ENCODE assay signal across 8 cellular contexts in genomic region chr6:68975064-68975463, GRCh38.
A peak's percentile ranks its signal among the peaks of the same experiment; 100 is the strongest.
DNase-seq lines count a peak whose midpoint lies in the region; ATAC-seq, FAIRE-seq and TF ChIP-seq lines count a peak whose summit lies in the region.

No MANE protein-coding gene starts in this region.

- no peak overlapping the region for H2BK15ac ChIP-seq in mesenchymal stem cell (ENCODE audit: low read depth, poor library complexity, severe bottlenecking)

- no peak overlapping the region for H3K4me2 ChIP-seq in mesenchymal stem cell (ENCODE audit: low read length, poor library complexity, severe bottlenecking)
- no peak overlapping the region for H3K4me2 ChIP-seq in GM23248 (ENCODE audit: unreplicated experiment)

- H2BK12ac ChIP-seq in mesenchymal stem cell (ENCODE audit: low read length in 2 of 2): no peak overlapping the region

- H3K18ac ChIP-seq in mesenchymal stem cell (ENCODE audit: low read depth in 1 of 2, low read length in 2 of 2): no peak overlapping the region

- H3K4me1 ChIP-seq in mesenchymal stem cell (ENCODE audit: control insufficient read depth, insufficient read depth, low read depth, low read length) (no peaks in the 10 kb centered on the region), GM23248 (ENCODE audit: insufficient read depth) (no peaks in the 10 kb centered on the region)

- no peaks in the 10 kb centered on the region; the same call in 1 of the 2 replicates for H4K20me1 ChIP-seq in GM23248 (ENCODE audit: insufficient read depth)

- H3F3A ChIP-seq in GM23248 (ENCODE audit: insufficient read depth): no peaks in the 10 kb centered on the region

- no peak overlapping the region for H3K4me3 ChIP-seq in mesenchymal stem cell (ENCODE audit: insufficient read depth in 1 of 2, low read depth in 1 of 2, low read length in 2 of 2)
- no peak overlapping the region for H3K4me3 ChIP-seq in GM23248

- no peak overlapping the region for H4K91ac ChIP-seq in mesenchymal stem cell (ENCODE audit: low read length)

- no peak overlapping the region for H2AFZ ChIP-seq in mesenchymal stem cell (ENCODE audit: low read depth, low read length)
- H2AFZ ChIP-seq in GM23248: no peak overlapping the region

- H2BK5ac ChIP-seq in mesenchymal stem cell (ENCODE audit: low read depth, low read length, poor library complexity, severe bottlenecking): no peak overlapping the region

- WGBS in mesenchymal stem cell: 18% methylated on average over 2 of the region's 2 CpGs
- 36 to 53% methylated on average over 2 of the region's 2 CpGs for WGBS in GM23248 (ENCODE audit: low coverage in 1 of 2, low lambda C conversion rate in 2 of 2, missing lambda C conversion rate in 2 of 2), 2 experiments

- H3K79me2 ChIP-seq in GM23248 (ENCODE audit: insufficient read depth): no peaks in the 10 kb centered on the region

- no peak overlapping the region for H3K9ac ChIP-seq in mesenchymal stem cell (ENCODE audit: low read length)
- H3K9ac ChIP-seq in GM23248: no peak overlapping the region

- TF ChIP-seq CTCF in D721Med (IDR thresholded peaks at IDR 0.05; ENCODE audit: insufficient read depth, missing control alignments): peak; percentile 29

- FAIRE-seq in D721Med (lab: Jason Lieb, UNC): no peak

- H2AK5ac ChIP-seq in mesenchymal stem cell (ENCODE audit: low read length, severe bottlenecking): no peak overlapping the region

- in situ Hi-C loops in GM23248 (cut with MboI): no loop called here

- no peaks in the 10 kb centered on the region for H3K36me3 ChIP-seq in mesenchymal stem cell (ENCODE audit: control insufficient read depth in 1 of 2, insufficient read depth in 2 of 2, low read depth in 1 of 2, low read length in 2 of 2)
- H3K36me3 ChIP-seq in GM23248 (ENCODE audit: low read depth): no peaks in the 10 kb centered on the region

- DNase-seq in D721Med (ENCODE audit: insufficient read length, low spot score) (no peak), NCI-H2107 treated with DMSO at 0.1 percent for 48 hours (lab: John Stamatoyannopoulos, UW; ENCODE audit: unreplicated experiment) (peak; percentile 36), cerebellar cortex (ENCODE audit: low spot score) (peak; percentile 67), mesenchymal stem cell (peak; percentile 10), GM23248 (no peak), T-helper 1 cell (no peak), T-helper 9 cell (no peak)

- H3K79me1 ChIP-seq in mesenchymal stem cell (replicated peaks; ENCODE audit: low read length, poor library complexity, severe bottlenecking): no peaks in the 10 kb centered on the region

- H3K14ac ChIP-seq in mesenchymal stem cell (ENCODE audit: low read length in 2 of 2): no peak overlapping the region

- H3K4ac ChIP-seq in mesenchymal stem cell (ENCODE audit: low read depth in 1 of 2, low read length in 2 of 2): no peak overlapping the region

- H2BK120ac ChIP-seq in mesenchymal stem cell (ENCODE audit: low read depth, low read length): no peak overlapping the region

- H3K9me3 ChIP-seq in mesenchymal stem cell (ENCODE audit: control insufficient read depth, low read length) (no peaks in the 10 kb centered on the region), GM23248 (ENCODE audit: low read depth) (no peaks in the 10 kb centered on the region)

- no peak for ATAC-seq in HG03439 (IDR thresholded peaks at IDR 0.05; ENCODE audit: unreplicated experiment)

- H3K27me3 ChIP-seq in mesenchymal stem cell (ENCODE audit: control insufficient read depth in 1 of 2, insufficient read depth in 1 of 2, low read length in 2 of 2) (no peaks in the 10 kb centered on the region), GM23248 (replicated peaks; ENCODE audit: insufficient read depth) (no peaks in the 10 kb centered on the region)

- H3K27ac ChIP-seq in mesenchymal stem cell (ENCODE audit: low read length, poor library complexity, severe bottlenecking) (no peak overlapping the region), GM23248 (no peak overlapping the region)

- no peaks in the 10 kb centered on the region for H3K9me2 ChIP-seq in GM23248 (ENCODE audit: insufficient read depth)

- H4K8ac ChIP-seq in mesenchymal stem cell (ENCODE audit: low read length): no peak overlapping the region

- H3K23ac ChIP-seq in mesenchymal stem cell (ENCODE audit: low read length in 2 of 2): no peak overlapping the region

Comparison
In these comparisons a context has a peak if more than half of its experiments do, and no peak if none do; other contexts are left out.
1. DNase-seq: peak in NCI-H2107 treated with DMSO at 0.1 percent for 48 hours (single experiment), cerebellar cortex (single experiment) and mesenchymal stem cell (single experiment); none in D721Med (single experiment), GM23248 (single experiment), T-helper 1 cell (0 of 5) and T-helper 9 cell (single experiment).